ENCODE assay signal across 10 cellular contexts in genomic region chr12:101792046-101792931, GRCh38. TPM values are rescaled to one million over a fixed set of nuclear protein-coding genes. Genes with fewer than 3 reads are reported as not detected.
A peak's percentile ranks its signal among the peaks of the same experiment; 100 is the strongest.
DNase-seq lines count a peak whose midpoint lies in the region; ATAC-seq and TF ChIP-seq lines count a peak whose summit lies in the region.
"Had no signal": no experiment of that assay in that cellular context is flagged by ENCODE, and none has a peak within 500 bp of the region (broad histone marks: within the 10 kb centered on the region; RNA-seq: fewer than 3 reads in every experiment).

No MANE protein-coding gene starts in this region.

- no peaks in the 10 kb centered on the region for H3K9me3 Mint-ChIP-seq in activated T-helper 17 cell treated with anti-CD3 and anti-CD28 coated beads, Interleukin-2, amount 50 U/mL, for 72 hours

- no peak for TF ChIP-seq EP300 in transverse colon (IDR thresholded peaks at IDR 0.05; ENCODE audit: low read depth)

- H3K4me3 ChIP-seq in right cardiac atrium (ENCODE audit: low read length) (no peak overlapping the region), transverse colon (no peak overlapping the region)

- DNase-seq in Right ventricle myocardium inferior (ENCODE audit: missing footprints) (no peak), right cardiac atrium (no peak), left ventricle myocardium superior (no peak), transverse colon (no peak), mesenteric fat pad (ENCODE audit: low spot score) (no peak)
- DNase-seq: amygdala had no signal

- H3K36me3 ChIP-seq in transverse colon = peaks cover 0 to 11% (median 5%) of the 10 kb centered on the region in 4 donors

- intact Hi-C loops in Right ventricle myocardium inferior (cut with DNase I) = no loop called here
- intact Hi-C loops in right cardiac atrium (cut with DNase I) = no loop called here
- intact Hi-C loops in left ventricle myocardium superior (cut with micrococcal nuclease) = no loop called here
- intact Hi-C loops in transverse colon (cut with DNase I; ENCODE audit: low total_unique reads) = loop anchor here (5.0 kb wide), 1 partner anchor 35 kb away; no protein-coding TSS in a partner anchor

- peaks cover 4% of the 10 kb centered on the region for H3K4me1 Mint-ChIP-seq in activated T-helper 17 cell treated with anti-CD3 and anti-CD28 coated beads, Interleukin-2, amount 50 U/mL, for 72 hours

- in situ Hi-C loops in transverse colon (cut with MboI; ENCODE audit: low pct_ligation_motif_present in 1 of 4, low pct_unique_long_range_greater_than_20kb in 1 of 4, low sequenced_read_pairs in 3 of 4) = no loop called here

- no peak for TF ChIP-seq POLR2A in transverse colon (IDR thresholded peaks at IDR 0.05)

- H3K27me3 ChIP-seq in right cardiac atrium (ENCODE audit: control insufficient read depth, insufficient read depth) (no peaks in the 10 kb centered on the region), transverse colon (no peaks in the 10 kb centered on the region)

- H3K27ac Mint-ChIP-seq in activated T-helper 17 cell treated with anti-CD3 and anti-CD28 coated beads, Interleukin-2, amount 50 U/mL, for 72 hours = peak overlapping the region; percentile 59

- 81% methylated on average over 6 of the region's 6 CpGs for WGBS in right cardiac atrium
- WGBS in transverse colon (ENCODE audit: low coverage in 1 of 2), 2 donors = 63 to 79% methylated on average over 6 of the region's 6 CpGs

- H3K4me3 Mint-ChIP-seq in activated T-helper 17 cell treated with anti-CD3 and anti-CD28 coated beads, Interleukin-2, amount 50 U/mL, for 72 hours = no peak overlapping the region

- no peaks in the 10 kb centered on the region for H3K4me1 ChIP-seq in right cardiac atrium (ENCODE audit: control insufficient read depth, insufficient read depth, low read length)
- peaks cover 0 to 27% (median 5%) of the 10 kb centered on the region in 4 donors for H3K4me1 ChIP-seq in transverse colon

- H3K27me3 Mint-ChIP-seq in activated T-helper 17 cell treated with anti-CD3 and anti-CD28 coated beads, Interleukin-2, amount 50 U/mL, for 72 hours = no peaks in the 10 kb centered on the region

- TF ChIP-seq CTCF in transverse colon (IDR thresholded peaks at IDR 0.05) = peak; percentile 13 to 32 (median 25)

- H3K27ac ChIP-seq in right cardiac atrium (ENCODE audit: low read length) = no peak overlapping the region
- peak overlapping the region in 2 of 4 donors; percentile 15 to 29 for H3K27ac ChIP-seq in transverse colon

- peaks cover 45% of the 10 kb centered on the region for H3K36me3 Mint-ChIP-seq in activated T-helper 17 cell treated with anti-CD3 and anti-CD28 coated beads, Interleukin-2, amount 50 U/mL, for 72 hours (ENCODE audit: low read depth)

- peak; percentile 54 for ATAC-seq in Right ventricle myocardium inferior
- no peak for ATAC-seq in right cardiac atrium
- ATAC-seq in activated T-helper 17 cell treated with anti-CD3 and anti-CD28 coated beads, Interleukin-2, amount 50 U/mL, for 72 hours (replicated peaks) = no peak
- peak; percentile 47 for ATAC-seq in left ventricle myocardium superior
- no peak for ATAC-seq in HG03045 (IDR thresholded peaks at IDR 0.05; ENCODE audit: unreplicated experiment)
- ATAC-seq in HG02973 (IDR thresholded peaks at IDR 0.05; ENCODE audit: unreplicated experiment) = no peak

- H3K9me3 ChIP-seq in right cardiac atrium (ENCODE audit: control insufficient read depth, low read length) = no peaks in the 10 kb centered on the region
- H3K9me3 ChIP-seq in transverse colon = no peaks in the 10 kb centered on the region

RNA-seq across cellular contexts. Expression of gene GNPTAB, which starts 38.5 kb away (rescaled TPM):
- total RNA-seq in Right ventricle myocardium inferior (56.2 TPM), right cardiac atrium (10 to 100 TPM; 46.7 to 53.6 (median 50.7) TPM), left ventricle myocardium superior (47.8 TPM), transverse colon (10 to 100 TPM; 24.1 to 83.0 (median 64.5) TPM), mesenteric fat pad (26.0 TPM)
- polyA plus RNA-seq in right cardiac atrium = 25.6 TPM
- total RNA-seq in activated T-helper 17 cell treated with anti-CD3 and anti-CD28 coated beads, Interleukin-2, amount 50 U/mL, for 72 hours = 10 to 100 TPM; 29.8 to 41.1 TPM

RNA-seq across cellular contexts. Expression of gene SYCP3, which starts 53.0 kb away (rescaled TPM):
- total RNA-seq in Right ventricle myocardium inferior = not detected
- total RNA-seq in right cardiac atrium = under 1 TPM in 1 of 4 donors, not detected in 3; 0.18 TPM
- polyA plus RNA-seq in right cardiac atrium = 0.05 TPM
- total RNA-seq in activated T-helper 17 cell treated with anti-CD3 and anti-CD28 coated beads, Interleukin-2, amount 50 U/mL, for 72 hours = under 1 TPM; 0.30 to 0.42 TPM
- not detected for total RNA-seq in left ventricle myocardium superior
- total RNA-seq in transverse colon = under 1 TPM in 1 of 4 donors, not detected in 3; 0.16 TPM
- not detected for total RNA-seq in mesenteric fat pad
- total RNA-seq: RPMI7951 had no signal

Comparison
In these comparisons a context has a peak if more than half of its experiments do, and no peak if none do; other contexts are left out.
1. ATAC-seq: peak in Right ventricle myocardium inferior (single experiment) and left ventricle myocardium superior (single experiment); none in right cardiac atrium (0 of 2), activated T-helper 17 cell treated with anti-CD3 and anti-CD28 coated beads, Interleukin-2, amount 50 U/mL, for 72 hours (single experiment), HG03045 (single experiment) and HG02973 (single experiment).